ENCODE assay signal across 7 cellular contexts in the genomic region with DNA sequence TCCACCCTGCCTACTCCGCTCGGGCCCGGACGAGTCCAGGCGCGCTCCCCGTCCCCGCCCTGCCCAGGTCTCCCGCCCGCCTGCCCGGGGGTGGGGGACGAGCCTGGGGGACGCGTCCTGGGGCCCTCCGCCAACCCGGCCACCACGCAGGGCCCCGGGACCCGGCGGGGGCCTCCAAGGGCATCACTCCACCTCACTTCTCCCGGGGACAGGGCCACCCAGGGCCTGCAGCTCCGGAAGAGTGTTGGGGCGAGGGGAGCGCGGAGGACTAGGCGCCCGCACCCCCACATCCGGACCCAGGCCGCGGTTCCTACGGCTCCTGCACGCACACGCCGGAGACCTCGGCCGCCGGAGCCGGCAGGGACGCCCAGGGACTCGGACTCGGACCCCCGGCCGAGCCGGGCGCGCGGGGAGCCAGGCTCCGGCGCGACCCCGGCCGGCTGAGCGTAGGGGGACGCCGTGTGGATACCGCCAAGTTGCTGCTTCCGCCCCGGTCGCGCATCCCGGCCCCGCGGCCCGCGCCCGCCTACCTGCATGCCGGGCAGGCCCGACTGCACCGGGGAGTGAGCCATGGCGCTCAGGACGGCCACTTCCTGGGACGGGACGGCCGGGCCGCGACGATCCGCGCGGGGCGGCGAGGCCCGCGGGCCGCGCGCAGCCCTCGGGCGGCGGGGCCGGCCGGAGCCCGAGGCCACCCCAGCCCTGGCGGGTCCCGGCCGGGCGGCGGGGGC. TPM values are rescaled to one million over a fixed set of nuclear protein-coding genes. Genes with fewer than 3 reads are reported as not detected.
DNase-seq lines count a peak whose midpoint lies in the region; TF ChIP-seq lines count a peak whose summit lies in the region.

No MANE protein-coding gene starts in this region.

- DNase-seq in GM13977 (ENCODE audit: low spot score) (peak; percentile 60), HCEC 1CT (peak; percentile 25), NB4 (ENCODE audit: low read depth) (peak; percentile 63), fibroblast of villous mesenchyme (ENCODE audit: low read depth) (peak; percentile 35), GM10248 (ENCODE audit: extremely low spot score) (no peak)
- DNase-seq in activated T-helper 2 cell treated with anti-CD3 and anti-CD28 coated beads, Interferon-gamma antibody, Interleukin-2, Interleukin-4, amounts not matched to agents 10 μg/mL and 5 μg/mL and 100 μg/mL, durations not matched to agents 14 hours and 24 hours and 36 hours (ENCODE audit: low spot score), result peak; percentile 45

- H3K4me1 ChIP-seq in neutrophil (ENCODE audit: control insufficient read depth in 1 of 2, insufficient read depth in 1 of 2, low read depth in 1 of 2, low read length in 1 of 2), result peaks cover 33 to 63% of the 10 kb centered on the region in 2 experiments

- TF ChIP-seq CTCF in GM13977 (IDR thresholded peaks at IDR 0.05; ENCODE audit: extremely low read depth, insufficient read depth, missing control alignments) (no peak), NB4 (IDR thresholded peaks at IDR 0.05; ENCODE audit: low read depth, low read length) (no peak), fibroblast of villous mesenchyme (IDR thresholded peaks at IDR 0.05; ENCODE audit: insufficient read depth, low read depth, low read length) (no peak), neutrophil (IDR thresholded peaks at IDR 0.05) (no peak), GM10248 (IDR thresholded peaks at IDR 0.05; ENCODE audit: control extremely low read depth, extremely low read depth, low read depth, missing control alignments) (no peak)

- in situ Hi-C loops in GM13977 (cut with MboI; ENCODE audit: low pct_unique_long_range_greater_than_20kb, low sequenced_read_pairs, unreplicated experiment), result no loop called here

- H3K9me3 ChIP-seq in neutrophil, result no peaks in the 10 kb centered on the region

- CTCF ChIA-PET in GM10248 (lab: Yijun Ruan, JAX), result interaction anchor here (1.3 kb wide), 1 partner anchor 33 kb away, joined by 3 read pairs; no protein-coding TSS in a partner anchor

- peak overlapping the region; percentile 95 for H3K27ac Mint-ChIP-seq in activated T-helper 2 cell treated with anti-CD3 and anti-CD28 coated beads, Interferon-gamma antibody, Interleukin-2, Interleukin-4, amounts not matched to agents 10 μg/mL and 5 μg/mL and 100 μg/mL, durations not matched to agents 14 hours and 24 hours and 36 hours

- intact Hi-C loops in activated T-helper 2 cell treated with anti-CD3 and anti-CD28 coated beads, Interferon-gamma antibody, Interleukin-2, Interleukin-4, amounts not matched to agents 10 μg/mL and 5 μg/mL and 100 μg/mL, durations not matched to agents 14 hours and 24 hours and 36 hours (cut with micrococcal nuclease), result loop anchor here (10.0 kb wide), 2 partner anchors 508 to 638 kb away; no protein-coding TSS in a partner anchor

- peaks cover 28% of the 10 kb centered on the region for H3K36me3 Mint-ChIP-seq in activated T-helper 2 cell treated with anti-CD3 and anti-CD28 coated beads, Interferon-gamma antibody, Interleukin-2, Interleukin-4, amounts not matched to agents 10 μg/mL and 5 μg/mL and 100 μg/mL, durations not matched to agents 14 hours and 24 hours and 36 hours (ENCODE audit: low read depth)

- POLR2A ChIA-PET in GM10248 (lab: Yijun Ruan, JAX), result no interaction called here

- H3K4me3 ChIP-seq in NB4 (ENCODE audit: low read depth, low read length) (peak overlapping the region; percentile 88), fibroblast of villous mesenchyme (ENCODE audit: low read depth, low read length) (peak overlapping the region; percentile 76), neutrophil (ENCODE audit: low read depth in 1 of 2, low read length in 1 of 2) (peak overlapping the region; percentile 74 to 94)

- H3K27ac ChIP-seq in neutrophil, result peak overlapping the region; percentile 95

- H3K36me3 ChIP-seq in neutrophil, result no peaks in the 10 kb centered on the region

- peak overlapping the region; percentile 98 for H3K4me3 Mint-ChIP-seq in activated T-helper 2 cell treated with anti-CD3 and anti-CD28 coated beads, Interferon-gamma antibody, Interleukin-2, Interleukin-4, amounts not matched to agents 10 μg/mL and 5 μg/mL and 100 μg/mL, durations not matched to agents 14 hours and 24 hours and 36 hours (ENCODE audit: low read depth)

- peaks cover 39% of the 10 kb centered on the region for H3K4me1 Mint-ChIP-seq in activated T-helper 2 cell treated with anti-CD3 and anti-CD28 coated beads, Interferon-gamma antibody, Interleukin-2, Interleukin-4, amounts not matched to agents 10 μg/mL and 5 μg/mL and 100 μg/mL, durations not matched to agents 14 hours and 24 hours and 36 hours (ENCODE audit: low read depth)

- H3K9me3 Mint-ChIP-seq in activated T-helper 2 cell treated with anti-CD3 and anti-CD28 coated beads, Interferon-gamma antibody, Interleukin-2, Interleukin-4, amounts not matched to agents 10 μg/mL and 5 μg/mL and 100 μg/mL, durations not matched to agents 14 hours and 24 hours and 36 hours, result no peaks in the 10 kb centered on the region

- no peaks in the 10 kb centered on the region for H3K27me3 Mint-ChIP-seq in activated T-helper 2 cell treated with anti-CD3 and anti-CD28 coated beads, Interferon-gamma antibody, Interleukin-2, Interleukin-4, amounts not matched to agents 10 μg/mL and 5 μg/mL and 100 μg/mL, durations not matched to agents 14 hours and 24 hours and 36 hours (ENCODE audit: low read depth)

- H3K27me3 ChIP-seq in neutrophil, result no peaks in the 10 kb centered on the region

- no peak for TF ChIP-seq POLR2A in NB4 (IDR thresholded peaks at IDR 0.05; ENCODE audit: extremely low read depth, insufficient read length)

RNA-seq across cellular contexts. Expression of gene STK24, which starts 0.5 kb away (rescaled TPM):
- total RNA-seq in activated T-helper 2 cell treated with anti-CD3 and anti-CD28 coated beads, Interferon-gamma antibody, Interleukin-2, Interleukin-4, amounts not matched to agents 10 μg/mL and 5 μg/mL and 100 μg/mL, durations not matched to agents 14 hours and 24 hours and 36 hours, result 119 and 127 TPM in 2 replicates
- total RNA-seq in fibroblast of villous mesenchyme, result 55.7 and 56.6 TPM in 2 replicates
